ENCODE assay signal across 1 cellular context in genomic region chr17:42109086-42109485, GRCh38.
TF ChIP-seq lines count a peak whose summit lies in the region.

No MANE protein-coding gene starts in this region.

TF ChIP-seq in HepG2, 621 proteins besides CTCF, POLR2A, EP300 and RAD21:
- TF ChIP-seq ZNF253 (CRISPR knock-in tag; IDR thresholded peaks at IDR 0.05; ENCODE audit: borderline replicate concordance) (no peak), ZNF629 (CRISPR knock-in tag; conservative IDR thresholded peaks at IDR 0.05) (peak; percentile 55; the same call in 1 of the 2 replicates)
